ENCODE assay signal across 1 cellular context in genomic region chr13:112689498-112690241, GRCh38.
A peak's percentile ranks its signal among the peaks of the same experiment; 100 is the strongest.
TF ChIP-seq lines count a peak whose summit lies in the region.

TSS of gene ATP11A (plus strand) at chr13:112690038. CDS start at chr13:112690417, 379 bp downstream.

TF ChIP-seq in HEK293, 187 proteins besides CTCF, POLR2A, EP300 and RAD21 (continued from another document and continues in another):
- TF ChIP-seq ZNF777 (tag by site-specific recombination; IDR thresholded peaks at IDR 0.05; ENCODE audit: borderline replicate concordance) (no peak), ZNF223 (tag by site-specific recombination; IDR thresholded peaks at IDR 0.05) (no peak), SALL2 (tag by site-specific recombination; IDR thresholded peaks at IDR 0.05; ENCODE audit: borderline replicate concordance) (no peak), ZNF138 (tag by site-specific recombination; IDR thresholded peaks at IDR 0.05; ENCODE audit: borderline replicate concordance) (no peak), ZNF660 (tag by site-specific recombination; IDR thresholded peaks at IDR 0.05) (0 out of 2 replicates have a peak, but pooled peaks have one; percentile 29), ZNF391 (tag by site-specific recombination; IDR thresholded peaks at IDR 0.05; ENCODE audit: borderline replicate concordance, low read depth) (no peak), ZNF292 (tag by site-specific recombination; IDR thresholded peaks at IDR 0.05; ENCODE audit: borderline replicate concordance, low read depth) (no peak), KLF10 (tag by site-specific recombination; IDR thresholded peaks at IDR 0.05) (peak; percentile 25; the same call in 1 of the 2 replicates), ZNF658 (tag by site-specific recombination; IDR thresholded peaks at IDR 0.05) (no peak), ZNF518A (tag by site-specific recombination; conservative IDR thresholded peaks at IDR 0.05; ENCODE audit: low read depth) (no peak), MEIS1 (CRISPR knock-in tag; IDR thresholded peaks at IDR 0.05; ENCODE audit: borderline replicate concordance) (0 out of 2 replicates have a peak, but pooled peaks have one; percentile 47), KLF17 (tag by site-specific recombination; IDR thresholded peaks at IDR 0.05) (no peak), ZNF548 (tag by site-specific recombination; IDR thresholded peaks at IDR 0.05) (no peak), SP7 (tag by site-specific recombination; IDR thresholded peaks at IDR 0.05) (peak; percentile 47; the same call in 1 of the 2 replicates), WT1 (tag by site-specific recombination; IDR thresholded peaks at IDR 0.05) (no peak), SP2 (tag by site-specific recombination; IDR thresholded peaks at IDR 0.05) (no peak; the same call in 1 of the 2 replicates), ZNF354C (tag by site-specific recombination; IDR thresholded peaks at IDR 0.05; ENCODE audit: borderline replicate concordance, low read depth) (no peak), ZNF645 (tag by site-specific recombination; IDR thresholded peaks at IDR 0.05) (no peak), SCRT2 (tag by site-specific recombination; IDR thresholded peaks at IDR 0.05) (peak; percentile 96), MZF1 (tag by site-specific recombination; IDR thresholded peaks at IDR 0.05; ENCODE audit: borderline replicate concordance) (no peak), ZNF623 (tag by site-specific recombination; IDR thresholded peaks at IDR 0.05) (no peak), GLI2 (tag by site-specific recombination; IDR thresholded peaks at IDR 0.05; ENCODE audit: borderline replicate concordance, low read depth) (no peak), SP3 (tag by site-specific recombination; IDR thresholded peaks at IDR 0.05) (peak; percentile 37; the same call in 1 of the 2 replicates)
- TF ChIP-seq, protein P1, sequence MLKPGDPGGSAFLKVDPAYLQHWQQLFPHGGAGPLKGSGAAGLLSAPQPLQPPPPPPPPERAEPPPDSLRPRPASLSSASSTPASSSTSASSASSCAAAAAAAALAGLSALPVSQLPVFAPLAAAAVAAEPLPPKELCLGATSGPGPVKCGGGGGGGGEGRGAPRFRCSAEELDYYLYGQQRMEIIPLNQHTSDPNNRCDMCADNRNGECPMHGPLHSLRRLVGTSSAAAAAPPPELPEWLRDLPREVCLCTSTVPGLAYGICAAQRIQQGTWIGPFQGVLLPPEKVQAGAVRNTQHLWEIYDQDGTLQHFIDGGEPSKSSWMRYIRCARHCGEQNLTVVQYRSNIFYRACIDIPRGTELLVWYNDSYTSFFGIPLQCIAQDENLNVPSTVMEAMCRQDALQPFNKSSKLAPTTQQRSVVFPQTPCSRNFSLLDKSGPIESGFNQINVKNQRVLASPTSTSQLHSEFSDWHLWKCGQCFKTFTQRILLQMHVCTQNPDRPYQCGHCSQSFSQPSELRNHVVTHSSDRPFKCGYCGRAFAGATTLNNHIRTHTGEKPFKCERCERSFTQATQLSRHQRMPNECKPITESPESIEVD (tag by site-specific recombination; IDR thresholded peaks at IDR 0.05), result no peak
- TF ChIP-seq, protein P2, sequence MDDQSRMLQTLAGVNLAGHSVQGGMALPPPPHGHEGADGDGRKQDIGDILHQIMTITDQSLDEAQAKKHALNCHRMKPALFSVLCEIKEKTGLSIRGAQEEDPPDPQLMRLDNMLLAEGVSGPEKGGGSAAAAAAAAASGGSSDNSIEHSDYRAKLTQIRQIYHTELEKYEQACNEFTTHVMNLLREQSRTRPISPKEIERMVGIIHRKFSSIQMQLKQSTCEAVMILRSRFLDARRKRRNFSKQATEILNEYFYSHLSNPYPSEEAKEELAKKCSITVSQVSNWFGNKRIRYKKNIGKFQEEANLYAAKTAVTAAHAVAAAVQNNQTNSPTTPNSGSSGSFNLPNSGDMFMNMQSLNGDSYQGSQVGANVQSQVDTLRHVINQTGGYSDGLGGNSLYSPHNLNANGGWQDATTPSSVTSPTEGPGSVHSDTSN (CRISPR knock-in tag; IDR thresholded peaks at IDR 0.05), result peak; percentile 64; the same call in 1 of the 2 replicates
- TF ChIP-seq, protein P3, sequence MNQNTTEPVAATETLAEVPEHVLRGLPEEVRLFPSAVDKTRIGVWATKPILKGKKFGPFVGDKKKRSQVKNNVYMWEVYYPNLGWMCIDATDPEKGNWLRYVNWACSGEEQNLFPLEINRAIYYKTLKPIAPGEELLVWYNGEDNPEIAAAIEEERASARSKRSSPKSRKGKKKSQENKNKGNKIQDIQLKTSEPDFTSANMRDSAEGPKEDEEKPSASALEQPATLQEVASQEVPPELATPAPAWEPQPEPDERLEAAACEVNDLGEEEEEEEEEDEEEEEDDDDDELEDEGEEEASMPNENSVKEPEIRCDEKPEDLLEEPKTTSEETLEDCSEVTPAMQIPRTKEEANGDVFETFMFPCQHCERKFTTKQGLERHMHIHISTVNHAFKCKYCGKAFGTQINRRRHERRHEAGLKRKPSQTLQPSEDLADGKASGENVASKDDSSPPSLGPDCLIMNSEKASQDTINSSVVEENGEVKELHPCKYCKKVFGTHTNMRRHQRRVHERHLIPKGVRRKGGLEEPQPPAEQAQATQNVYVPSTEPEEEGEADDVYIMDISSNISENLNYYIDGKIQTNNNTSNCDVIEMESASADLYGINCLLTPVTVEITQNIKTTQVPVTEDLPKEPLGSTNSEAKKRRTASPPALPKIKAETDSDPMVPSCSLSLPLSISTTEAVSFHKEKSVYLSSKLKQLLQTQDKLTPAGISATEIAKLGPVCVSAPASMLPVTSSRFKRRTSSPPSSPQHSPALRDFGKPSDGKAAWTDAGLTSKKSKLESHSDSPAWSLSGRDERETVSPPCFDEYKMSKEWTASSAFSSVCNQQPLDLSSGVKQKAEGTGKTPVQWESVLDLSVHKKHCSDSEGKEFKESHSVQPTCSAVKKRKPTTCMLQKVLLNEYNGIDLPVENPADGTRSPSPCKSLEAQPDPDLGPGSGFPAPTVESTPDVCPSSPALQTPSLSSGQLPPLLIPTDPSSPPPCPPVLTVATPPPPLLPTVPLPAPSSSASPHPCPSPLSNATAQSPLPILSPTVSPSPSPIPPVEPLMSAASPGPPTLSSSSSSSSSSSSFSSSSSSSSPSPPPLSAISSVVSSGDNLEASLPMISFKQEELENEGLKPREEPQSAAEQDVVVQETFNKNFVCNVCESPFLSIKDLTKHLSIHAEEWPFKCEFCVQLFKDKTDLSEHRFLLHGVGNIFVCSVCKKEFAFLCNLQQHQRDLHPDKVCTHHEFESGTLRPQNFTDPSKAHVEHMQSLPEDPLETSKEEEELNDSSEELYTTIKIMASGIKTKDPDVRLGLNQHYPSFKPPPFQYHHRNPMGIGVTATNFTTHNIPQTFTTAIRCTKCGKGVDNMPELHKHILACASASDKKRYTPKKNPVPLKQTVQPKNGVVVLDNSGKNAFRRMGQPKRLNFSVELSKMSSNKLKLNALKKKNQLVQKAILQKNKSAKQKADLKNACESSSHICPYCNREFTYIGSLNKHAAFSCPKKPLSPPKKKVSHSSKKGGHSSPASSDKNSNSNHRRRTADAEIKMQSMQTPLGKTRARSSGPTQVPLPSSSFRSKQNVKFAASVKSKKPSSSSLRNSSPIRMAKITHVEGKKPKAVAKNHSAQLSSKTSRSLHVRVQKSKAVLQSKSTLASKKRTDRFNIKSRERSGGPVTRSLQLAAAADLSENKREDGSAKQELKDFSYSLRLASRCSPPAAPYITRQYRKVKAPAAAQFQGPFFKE (tag by site-specific recombination; IDR thresholded peaks at IDR 0.05; ENCODE audit: borderline replicate concordance), result no peak
- TF ChIP-seq, protein P4, sequence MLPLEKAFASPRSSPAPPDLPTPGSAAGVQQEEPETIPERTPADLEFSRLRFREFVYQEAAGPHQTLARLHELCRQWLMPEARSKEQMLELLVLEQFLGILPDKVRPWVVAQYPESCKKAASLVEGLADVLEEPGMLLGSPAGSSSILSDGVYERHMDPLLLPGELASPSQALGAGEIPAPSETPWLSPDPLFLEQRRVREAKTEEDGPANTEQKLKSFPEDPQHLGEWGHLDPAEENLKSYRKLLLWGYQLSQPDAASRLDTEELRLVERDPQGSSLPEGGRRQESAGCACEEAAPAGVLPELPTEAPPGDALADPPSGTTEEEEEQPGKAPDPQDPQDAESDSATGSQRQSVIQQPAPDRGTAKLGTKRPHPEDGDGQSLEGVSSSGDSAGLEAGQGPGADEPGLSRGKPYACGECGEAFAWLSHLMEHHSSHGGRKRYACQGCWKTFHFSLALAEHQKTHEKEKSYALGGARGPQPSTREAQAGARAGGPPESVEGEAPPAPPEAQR (tag by site-specific recombination; IDR thresholded peaks at IDR 0.05), result no peak
- TF ChIP-seq, protein P5, sequence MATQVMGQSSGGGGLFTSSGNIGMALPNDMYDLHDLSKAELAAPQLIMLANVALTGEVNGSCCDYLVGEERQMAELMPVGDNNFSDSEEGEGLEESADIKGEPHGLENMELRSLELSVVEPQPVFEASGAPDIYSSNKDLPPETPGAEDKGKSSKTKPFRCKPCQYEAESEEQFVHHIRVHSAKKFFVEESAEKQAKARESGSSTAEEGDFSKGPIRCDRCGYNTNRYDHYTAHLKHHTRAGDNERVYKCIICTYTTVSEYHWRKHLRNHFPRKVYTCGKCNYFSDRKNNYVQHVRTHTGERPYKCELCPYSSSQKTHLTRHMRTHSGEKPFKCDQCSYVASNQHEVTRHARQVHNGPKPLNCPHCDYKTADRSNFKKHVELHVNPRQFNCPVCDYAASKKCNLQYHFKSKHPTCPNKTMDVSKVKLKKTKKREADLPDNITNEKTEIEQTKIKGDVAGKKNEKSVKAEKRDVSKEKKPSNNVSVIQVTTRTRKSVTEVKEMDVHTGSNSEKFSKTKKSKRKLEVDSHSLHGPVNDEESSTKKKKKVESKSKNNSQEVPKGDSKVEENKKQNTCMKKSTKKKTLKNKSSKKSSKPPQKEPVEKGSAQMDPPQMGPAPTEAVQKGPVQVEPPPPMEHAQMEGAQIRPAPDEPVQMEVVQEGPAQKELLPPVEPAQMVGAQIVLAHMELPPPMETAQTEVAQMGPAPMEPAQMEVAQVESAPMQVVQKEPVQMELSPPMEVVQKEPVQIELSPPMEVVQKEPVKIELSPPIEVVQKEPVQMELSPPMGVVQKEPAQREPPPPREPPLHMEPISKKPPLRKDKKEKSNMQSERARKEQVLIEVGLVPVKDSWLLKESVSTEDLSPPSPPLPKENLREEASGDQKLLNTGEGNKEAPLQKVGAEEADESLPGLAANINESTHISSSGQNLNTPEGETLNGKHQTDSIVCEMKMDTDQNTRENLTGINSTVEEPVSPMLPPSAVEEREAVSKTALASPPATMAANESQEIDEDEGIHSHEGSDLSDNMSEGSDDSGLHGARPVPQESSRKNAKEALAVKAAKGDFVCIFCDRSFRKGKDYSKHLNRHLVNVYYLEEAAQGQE (tag by site-specific recombination; IDR thresholded peaks at IDR 0.05), result no peak
- TF ChIP-seq, protein P6, sequence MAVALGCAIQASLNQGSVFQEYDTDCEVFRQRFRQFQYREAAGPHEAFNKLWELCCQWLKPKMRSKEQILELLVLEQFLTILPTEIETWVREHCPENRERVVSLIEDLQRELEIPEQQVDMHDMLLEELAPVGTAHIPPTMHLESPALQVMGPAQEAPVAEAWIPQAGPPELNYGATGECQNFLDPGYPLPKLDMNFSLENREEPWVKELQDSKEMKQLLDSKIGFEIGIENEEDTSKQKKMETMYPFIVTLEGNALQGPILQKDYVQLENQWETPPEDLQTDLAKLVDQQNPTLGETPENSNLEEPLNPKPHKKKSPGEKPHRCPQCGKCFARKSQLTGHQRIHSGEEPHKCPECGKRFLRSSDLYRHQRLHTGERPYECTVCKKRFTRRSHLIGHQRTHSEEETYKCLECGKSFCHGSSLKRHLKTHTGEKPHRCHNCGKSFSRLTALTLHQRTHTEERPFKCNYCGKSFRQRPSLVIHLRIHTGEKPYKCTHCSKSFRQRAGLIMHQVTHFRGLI (tag by site-specific recombination; IDR thresholded peaks at IDR 0.05), result peak; percentile 96
